17 cellular contexts compared by ENCODE assay signal in genomic region chr10:72525689-72526088, GRCh38.
DNase-seq lines count a peak whose midpoint lies in the region; ATAC-seq and TF ChIP-seq lines count a peak whose summit lies in the region.
"Had no signal": no experiment of that assay in that cellular context is flagged by ENCODE, and none has a peak within 500 bp of the region (broad histone marks: within the 10 kb centered on the region; RNA-seq: fewer than 3 reads in every experiment).

No MANE protein-coding gene starts in this region.

- peak overlapping the region; percentile 3 for H3K4me3 Mint-ChIP-seq in Calu3 (ENCODE audit: low read depth, unreplicated experiment)
- H3K4me3 Mint-ChIP-seq: CD14-positive monocyte had no signal

- no peak for DNase-seq in Calu3
- no peak for DNase-seq in Panc1 (ENCODE audit: low read depth, low spot score)
- peak; percentile 6 for DNase-seq in left kidney (ENCODE audit: low read depth, low spot score)
- DNase-seq in smooth muscle cell (lab: John Stamatoyannopoulos, UW; ENCODE audit: unreplicated experiment) = no peak
- DNase-seq in NK-92 (lab: John Stamatoyannopoulos, UW; ENCODE audit: unreplicated experiment) = no peak
- DNase-seq: AML-193, NCI-H1436, NCI-H2029, NCI-H2171, NCI-H446 treated with DMSO at 0.1 percent for 48 hours, NCI-H748 treated with DMSO at 0.1 percent for 48 hours, PC-9 had no signal

- no peak for TF ChIP-seq RAD21 in neural cell (conservative IDR thresholded peaks at IDR 0.05)

- ATAC-seq in Panc1 (peak; percentile 42; the same call in 1 of the 2 replicates), HG03025 (IDR thresholded peaks at IDR 0.05; ENCODE audit: low FRiP score, unreplicated experiment) (no peak), HG02642 (IDR thresholded peaks at IDR 0.05; ENCODE audit: poor library complexity, unreplicated experiment) (no peak)

- H3K79me2 ChIP-seq in neural cell (replicated peaks; ENCODE audit: insufficient read depth, low read length) = no peaks in the 10 kb centered on the region
- H3K79me2 ChIP-seq in smooth muscle cell (ENCODE audit: low read depth) = no peaks in the 10 kb centered on the region

- intact Hi-C loops in Calu3 (cut with micrococcal nuclease; ENCODE audit: unreplicated experiment) = no loop called here
- intact Hi-C loops in Panc1 (cut with micrococcal nuclease; ENCODE audit: unreplicated experiment) = no loop called here

- no peaks in the 10 kb centered on the region for H3K36me3 ChIP-seq in Panc1 (ENCODE audit: control insufficient read depth, insufficient read depth, low read length)
- H3K36me3 ChIP-seq in neural cell (ENCODE audit: insufficient read depth, low read length) = no peaks in the 10 kb centered on the region
- no peaks in the 10 kb centered on the region for H3K36me3 ChIP-seq in smooth muscle cell (ENCODE audit: low read depth)

- POLR2A ChIA-PET in Panc1 (lab: Charles Lee) = interaction anchor here (0.6 kb wide), 1 partner anchor 75 kb away, joined by 14 read pairs; no protein-coding TSS in a partner anchor

- peaks cover 19% of the 10 kb centered on the region for H3K4me1 Mint-ChIP-seq in Calu3 (ENCODE audit: low read depth, unreplicated experiment)

- H3K27me3 Mint-ChIP-seq in Calu3 (ENCODE audit: unreplicated experiment) = no peaks in the 10 kb centered on the region

- H3K4me2 ChIP-seq in neural cell (ENCODE audit: low read length) (no peak overlapping the region), smooth muscle cell (no peak overlapping the region)
- H3K4me2 ChIP-seq: KMS-11, PC-9 had no signal

- no peak overlapping the region for H3K4me3 ChIP-seq in Panc1 (ENCODE audit: low read depth in 2 of 2, low read length in 2 of 2)
- peak overlapping the region; percentile 29 for H3K4me3 ChIP-seq in neural cell (ENCODE audit: low read length)
- H3K4me3 ChIP-seq in smooth muscle cell = no peak overlapping the region
- H3K4me3 ChIP-seq: PC-9 had no signal

- H3K36me3 Mint-ChIP-seq in Calu3 (ENCODE audit: insufficient read depth, unreplicated experiment) = no peaks in the 10 kb centered on the region

- H3K9me3 ChIP-seq in Panc1 (ENCODE audit: control insufficient read depth, insufficient read depth, low read depth, low read length) (no peaks in the 10 kb centered on the region), neural cell (ENCODE audit: low read length) (no peaks in the 10 kb centered on the region), smooth muscle cell (replicated peaks; ENCODE audit: low read depth) (no peaks in the 10 kb centered on the region)

- no peak overlapping the region for H2AFZ ChIP-seq in neural cell (ENCODE audit: low read depth, low read length)
- no peak overlapping the region for H2AFZ ChIP-seq in smooth muscle cell (ENCODE audit: low read depth)
- H2AFZ ChIP-seq: PC-9 had no signal

- H3K9ac ChIP-seq in neural cell (ENCODE audit: low read length) (no peak overlapping the region), smooth muscle cell (ENCODE audit: low read depth) (no peak overlapping the region)
- H3K9ac ChIP-seq: KMS-11 had no signal

- H3K9me2 ChIP-seq in neural cell (ENCODE audit: insufficient read depth, low read length) = no peaks in the 10 kb centered on the region

- BruUV-seq in Calu3 (replicated peaks; lab: Mats Ljungman, UMichigan) (no TSS peak), Panc1 (replicated peaks; lab: Mats Ljungman, UMichigan) (no TSS peak)

- no peak for TF ChIP-seq CTCF in Calu3 (IDR thresholded peaks at IDR 0.05; ENCODE audit: unreplicated experiment)
- no peak for TF ChIP-seq CTCF in Panc1 (IDR thresholded peaks at IDR 0.05)
- TF ChIP-seq CTCF in neural cell (IDR thresholded peaks at IDR 0.05; ENCODE audit: poor library complexity, severe bottlenecking) = no peak
- TF ChIP-seq CTCF in smooth muscle cell (IDR thresholded peaks at IDR 0.05; ENCODE audit: borderline replicate concordance, insufficient read depth, poor library complexity, severe bottlenecking) = no peak

- no peak overlapping the region for H3K27ac ChIP-seq in Panc1 (ENCODE audit: low read length)
- H3K27ac ChIP-seq in neural cell (ENCODE audit: low read length) = peak overlapping the region; percentile 27
- no peak overlapping the region for H3K27ac ChIP-seq in smooth muscle cell (ENCODE audit: low read depth)
- H3K27ac ChIP-seq: KMS-11, PC-9 had no signal

- CTCF ChIA-PET in Calu3 (lab: Charles Lee) (interaction anchor here (0.6 to 1.0 kb wide), 3 partner anchors 24 to 197 kb away, joined by 3 to 8 read pairs (median 4); no protein-coding TSS in a partner anchor), Panc1 (lab: Charles Lee) (no interaction called here)

- H3K4me1 ChIP-seq in Panc1 (ENCODE audit: control insufficient read depth, insufficient read depth, low read length) (0 out of 2 replicates have a peak, but pooled peaks cover 4% of the 10 kb centered on the region), smooth muscle cell (ENCODE audit: low read depth) (no peaks in the 10 kb centered on the region)

- H3K27me3 ChIP-seq in Panc1 (ENCODE audit: control insufficient read depth, insufficient read depth, low read length) (no peaks in the 10 kb centered on the region), neural cell (ENCODE audit: insufficient read depth, low read depth, low read length) (no peaks in the 10 kb centered on the region), smooth muscle cell (ENCODE audit: low read depth) (no peaks in the 10 kb centered on the region)

- no peak for TF ChIP-seq EP300 in neural cell (conservative IDR thresholded peaks at IDR 0.05; ENCODE audit: poor library complexity, severe bottlenecking)

- H3K9me3 Mint-ChIP-seq in Calu3 (ENCODE audit: low read depth, unreplicated experiment) = no peaks in the 10 kb centered on the region

- in situ Hi-C loops in Panc1 (cut with HindIII; ENCODE audit: low pct_unique_long_range_greater_than_20kb, low sequenced_read_pairs) = no loop called here

- H4K20me1 ChIP-seq in neural cell (ENCODE audit: insufficient read depth) = no peaks in the 10 kb centered on the region
- H4K20me1 ChIP-seq in smooth muscle cell (ENCODE audit: low read depth) = no peaks in the 10 kb centered on the region

- no peak overlapping the region for H3K27ac Mint-ChIP-seq in Calu3 (ENCODE audit: unreplicated experiment)
- H3K27ac Mint-ChIP-seq: CD14-positive monocyte had no signal

- H3F3A ChIP-seq in neural cell (ENCODE audit: insufficient read depth, low read length, poor library complexity, severe bottlenecking) = no peaks in the 10 kb centered on the region
- H3F3A ChIP-seq in smooth muscle cell (ENCODE audit: low read depth) = no peaks in the 10 kb centered on the region

TF ChIP-seq in neural cell, 6 proteins besides CTCF, POLR2A, EP300 and RAD21:
- no peak for TF ChIP-seq MXI1 (conservative IDR thresholded peaks at IDR 0.05; ENCODE audit: poor library complexity, severe bottlenecking)
- TF ChIP-seq SMC3 (conservative IDR thresholded peaks at IDR 0.05; ENCODE audit: poor library complexity) = no peak
- TF ChIP-seq REST (IDR thresholded peaks at IDR 0.05; ENCODE audit: borderline replicate concordance) = no peak
- no peak for TF ChIP-seq POLR2AphosphoS5 (IDR thresholded peaks at IDR 0.05)
- TF ChIP-seq EZH2 (IDR thresholded peaks at IDR 0.05; ENCODE audit: borderline replicate concordance, insufficient read depth, low read length, poor library complexity, severe bottlenecking) = no peak
- TF ChIP-seq TAF1 (IDR thresholded peaks at IDR 0.05; ENCODE audit: low read depth) = no peak
